ENCODE assay signal across 10 cellular contexts in the genomic region with DNA sequence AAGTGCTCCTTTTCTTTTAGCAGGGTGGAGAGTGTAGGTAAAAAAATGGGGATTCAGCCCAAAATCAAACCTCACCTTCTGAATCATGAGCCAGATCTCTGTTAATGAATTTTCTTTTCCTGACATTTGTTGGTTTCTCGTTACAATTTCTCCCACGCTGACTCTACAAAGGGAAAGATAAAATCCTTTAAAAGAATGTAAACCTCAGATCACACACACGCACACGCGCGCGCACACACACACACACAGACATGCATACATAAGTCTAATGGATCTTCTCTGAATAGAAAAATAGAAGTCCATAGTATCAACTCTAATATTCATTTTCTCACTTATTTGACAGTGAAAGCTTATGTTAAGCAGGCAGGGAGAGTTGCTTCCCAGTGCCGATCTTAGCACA. TPM values are rescaled to one million over a fixed set of nuclear protein-coding genes. Genes with fewer than 3 reads are reported as not detected.
DNase-seq lines count a peak whose midpoint lies in the region; ATAC-seq and TF ChIP-seq lines count a peak whose summit lies in the region.
"Had no signal": no experiment of that assay in that cellular context is flagged by ENCODE, and none has a peak within 500 bp of the region (broad histone marks: within the 10 kb centered on the region; RNA-seq: fewer than 3 reads in every experiment).

No MANE protein-coding gene starts in this region.

- H3K9ac ChIP-seq in HUES6 (ENCODE audit: low read length) (peak overlapping the region; percentile 35), Karpas-422 (ENCODE audit: low read length) (no peak overlapping the region)

- POLR2A ChIA-PET in A673 (lab: Charles Lee; ENCODE audit: low non-redundant PET) = no interaction called here

- DNase-seq in A673 (ENCODE audit: low spot score) = peak; percentile 46
- no peak for DNase-seq in caudate nucleus (lab: John Stamatoyannopoulos, UW)
- peak; percentile 77 for DNase-seq in left kidney (ENCODE audit: low read depth, low spot score)
- no peak for DNase-seq in Karpas-422
- no peak for DNase-seq in DMS79 (lab: John Stamatoyannopoulos, UW)
- no peak for DNase-seq in NCI-H187 (lab: John Stamatoyannopoulos, UW)
- DNase-seq: activated CD4-positive, alpha-beta T cell treated with anti-CD3 and anti-CD28 coated beads for 1 hour; body of pancreas had no signal

- no peaks in the 10 kb centered on the region for H3K9me2 ChIP-seq in Karpas-422 (replicated peaks; ENCODE audit: insufficient read depth, low read length)

- no peak for TF ChIP-seq CTCF in A673 (conservative IDR thresholded peaks at IDR 0.05; ENCODE audit: low read depth, low read length)

- H3K4me1 ChIP-seq in A673 (ENCODE audit: insufficient read depth, low read length, poor library complexity, severe bottlenecking) = peaks cover 45% of the 10 kb centered on the region
- peaks cover 44% of the 10 kb centered on the region for H3K4me1 ChIP-seq in HUES6 (ENCODE audit: control insufficient read depth, insufficient read depth, low read length)
- H3K4me1 ChIP-seq in Karpas-422 (ENCODE audit: low read length) = 0 out of 2 replicates have a peak, but pooled peaks cover 2% of the 10 kb centered on the region

- intact Hi-C loops in A673 (cut with micrococcal nuclease; ENCODE audit: unreplicated experiment) = loop anchor here (2.0 to 10.0 kb wide), 6 partner anchors 81 to 469 kb away; no protein-coding TSS in a partner anchor

- H3K27ac ChIP-seq in A673 (ENCODE audit: low read depth, low read length, poor library complexity, severe bottlenecking) (peak overlapping the region; percentile 83), HUES6 (ENCODE audit: low read depth, low read length) (peak overlapping the region; percentile 43), caudate nucleus (ENCODE audit: low read depth, low read length) (peak overlapping the region; percentile 68), Karpas-422 (ENCODE audit: low read length) (no peak overlapping the region)

- no peak overlapping the region for H2AFZ ChIP-seq in Karpas-422 (ENCODE audit: low read length)

- no peak for ATAC-seq in GM18498 (IDR thresholded peaks at IDR 0.05; ENCODE audit: unreplicated experiment)
- ATAC-seq: body of pancreas had no signal

- H3K27me3 ChIP-seq in A673 (replicated peaks; ENCODE audit: insufficient read depth, low read depth, low read length, poor library complexity) = no peaks in the 10 kb centered on the region
- H3K27me3 ChIP-seq in HUES6 (ENCODE audit: control insufficient read depth, insufficient read depth, low read length) = no peaks in the 10 kb centered on the region
- H3K27me3 ChIP-seq in Karpas-422 (ENCODE audit: low read length) = no peaks in the 10 kb centered on the region
- H3K27me3 ChIP-seq: body of pancreas had no signal

- no TSS peak for BruUV-seq in A673 (replicated peaks; lab: Mats Ljungman, UMichigan)

- no peaks in the 10 kb centered on the region for H3K36me3 ChIP-seq in A673 (ENCODE audit: insufficient read depth, low read length, poor library complexity, severe bottlenecking)
- H3K36me3 ChIP-seq in HUES6 (ENCODE audit: control insufficient read depth, insufficient read depth, low read length) = no peaks in the 10 kb centered on the region
- no peaks in the 10 kb centered on the region for H3K36me3 ChIP-seq in Karpas-422 (ENCODE audit: insufficient read depth, low read length)

- no peaks in the 10 kb centered on the region for H3K9me3 ChIP-seq in A673 (ENCODE audit: low read depth, low read length, poor library complexity, severe bottlenecking)
- no peaks in the 10 kb centered on the region for H3K9me3 ChIP-seq in HUES6 (ENCODE audit: control insufficient read depth, insufficient read depth, low read depth, low read length)
- H3K9me3 ChIP-seq in Karpas-422 (ENCODE audit: low read length) = no peaks in the 10 kb centered on the region
- H3K9me3 ChIP-seq: body of pancreas had no signal

- no peak overlapping the region for H3K4me2 ChIP-seq in Karpas-422 (ENCODE audit: low read depth, low read length, poor library complexity, severe bottlenecking)

- H3K4me3 ChIP-seq in A673 (ENCODE audit: low read depth, low read length, poor library complexity, severe bottlenecking) (peak overlapping the region; percentile 62), HUES6 (ENCODE audit: low read depth, low read length) (peak overlapping the region; percentile 71), Karpas-422 (ENCODE audit: low read length) (no peak overlapping the region)

- CTCF ChIA-PET in A673 (lab: Charles Lee) = no interaction called here

- H4K20me1 ChIP-seq in Karpas-422 (ENCODE audit: insufficient read depth, low read depth, low read length) = no peaks in the 10 kb centered on the region

- H3K79me2 ChIP-seq in Karpas-422 (ENCODE audit: low read length) = no peaks in the 10 kb centered on the region

RNA-seq across cellular contexts. Expression of a gene that starts 1.5 kb away (rescaled TPM):
- total RNA-seq in A673 (2021) = 60.1 and 84.1 TPM in 2 replicates
- total RNA-seq in Karpas-422 (2014; rRNA removed; shearing (Covaris generic); ENCODE audit: low replicate concordance) = not detected in 2 replicates

Comparison
In these comparisons a context has a peak if more than half of its experiments do, and no peak if none do; other contexts are left out.
1. DNase-seq: peak in A673 (single experiment) and left kidney (single experiment); none in caudate nucleus (0 of 61), Karpas-422 (single experiment), DMS79 (single experiment) and NCI-H187 (0 of 2).
2. RNA of a gene that starts 1.5 kb away (total RNA-seq): 60.1 to 84.1 TPM in A673; not detected in Karpas-422; every median in the first group is over 10 times any median in the second.